ENCODE assay signal across 1 cellular context in genomic region chr3:53195066-53195450, GRCh38.
TF ChIP-seq lines count a peak whose summit lies in the region.

No MANE protein-coding gene starts in this region.

TF ChIP-seq in GM23338, 12 proteins besides CTCF, POLR2A, EP300 and RAD21 (continued from another document):
- TF ChIP-seq REST (IDR thresholded peaks at IDR 0.05; ENCODE audit: unreplicated experiment) = no peak
- no peak for TF ChIP-seq STAT1 (IDR thresholded peaks at IDR 0.05; ENCODE audit: unreplicated experiment)
- no peak for TF ChIP-seq ZNF114 (CRISPR knock-in tag; IDR thresholded peaks at IDR 0.05)
- no peak for TF ChIP-seq ZNF462 (CRISPR knock-in tag; IDR thresholded peaks at IDR 0.05)
